Comparison of ENCODE assay signal across 23 cellular contexts in the genomic region with DNA sequence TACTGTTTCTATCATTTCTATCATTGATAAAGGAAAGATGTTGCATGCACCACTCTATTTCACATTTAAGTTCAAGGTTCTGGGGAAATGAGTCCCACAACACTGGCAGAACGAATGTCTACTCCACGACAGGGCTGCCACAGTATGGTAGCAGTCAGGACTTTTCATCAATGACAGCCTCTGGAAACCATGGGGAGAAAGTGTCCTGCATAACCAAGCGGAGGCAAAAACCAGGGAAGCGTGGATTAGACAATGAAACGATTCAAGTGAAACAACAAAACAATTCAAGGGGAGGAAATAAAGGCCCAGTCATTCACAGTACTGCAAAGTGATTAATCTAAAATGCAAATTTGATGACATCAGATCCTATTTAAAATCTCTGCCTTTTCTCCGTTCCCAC.
DNase-seq lines count a peak whose midpoint lies in the region; ATAC-seq, FAIRE-seq and TF ChIP-seq lines count a peak whose summit lies in the region.
"Had no signal": no experiment of that assay in that cellular context is flagged by ENCODE, and none has a peak within 500 bp of the region (broad histone marks: within the 10 kb centered on the region; RNA-seq: fewer than 3 reads in every experiment).

No MANE protein-coding gene starts in this region.

- no peaks in the 10 kb centered on the region for H3K4me1 ChIP-seq in endodermal cell (ENCODE audit: control insufficient read depth, insufficient read depth, low read length)
- H3K4me1 ChIP-seq: BLaER1 treated with 17β-estradiol and CSF1 and Interleukin-3, amounts not matched to agents 10 nM and 100 nM had no signal

- H3K27me3 ChIP-seq in endodermal cell (ENCODE audit: control insufficient read depth, insufficient read depth, low read length, poor library complexity, severe bottlenecking) = no peaks in the 10 kb centered on the region
- H3K27me3 ChIP-seq: BLaER1 treated with 17β-estradiol and CSF1 and Interleukin-3, amounts not matched to agents 10 nM and 100 nM had no signal

- H3K4me1 Mint-ChIP-seq in endodermal cell = peaks cover 3% of the 10 kb centered on the region
- H3K4me1 Mint-ChIP-seq: CD8-positive, alpha-beta memory T cell; IgD-negative memory B cell had no signal

- FAIRE-seq in frontal cortex (lab: Jason Lieb, UNC) = peak; percentile 96
- FAIRE-seq: A549, GM12892, GM18507, RCC 7860 had no signal

- no peaks in the 10 kb centered on the region for H3K36me3 Mint-ChIP-seq in endodermal cell (ENCODE audit: low read depth)
- H3K36me3 Mint-ChIP-seq: CD8-positive, alpha-beta memory T cell; IgD-negative memory B cell had no signal

- H3K27ac ChIP-seq in endodermal cell (ENCODE audit: low read depth, low read length) = no peak overlapping the region
- H3K27ac ChIP-seq: BLaER1 treated with 17β-estradiol and CSF1 and Interleukin-3, amounts not matched to agents 10 nM and 100 nM had no signal

- no peak for ATAC-seq in HG03565 (IDR thresholded peaks at IDR 0.05; ENCODE audit: unreplicated experiment)
- no peak for ATAC-seq in HG02840 (IDR thresholded peaks at IDR 0.05; ENCODE audit: low FRiP score, unreplicated experiment)
- ATAC-seq: A549 had no signal

- H3K4me3 ChIP-seq in endodermal cell (ENCODE audit: low read length) = no peak overlapping the region
- H3K4me3 ChIP-seq: A549; BLaER1 treated with 17β-estradiol and CSF1 and Interleukin-3, amounts not matched to agents 10 nM and 100 nM had no signal

- no peaks in the 10 kb centered on the region for H3K36me3 ChIP-seq in endodermal cell (ENCODE audit: control insufficient read depth, insufficient read depth, low read length)
- H3K36me3 ChIP-seq: BLaER1 treated with 17β-estradiol and CSF1 and Interleukin-3, amounts not matched to agents 10 nM and 100 nM had no signal

- peak in 42 of 56 donors; percentile 4 to 77 (median 40) for DNase-seq in amygdala (lab: John Stamatoyannopoulos, UW)
- DNase-seq in frontal cortex (ENCODE audit: low spot score in 2 of 2) = peak in 1 of 2 donors; percentile 24
- DNase-seq in midbrain (lab: John Stamatoyannopoulos, UW) = peak; percentile 90
- DNase-seq in renal cortical epithelial cell (ENCODE audit: low read depth) = peak; percentile 43
- no peak for DNase-seq in endodermal cell
- no peak for DNase-seq in activated CD8-positive, alpha-beta memory T cell treated with anti-CD3 and anti-CD28 coated beads, Interleukin-2, amount 50 U/mL, for 48 hours
- DNase-seq: CD8-positive, alpha-beta memory T cell; H7; Karpas-422; NCI-H1417 treated with DMSO at 0.1 percent for 48 hours; NCI-H187 treated with DMSO at 0.1 percent for 48 hours; NCI-H2227 treated with DMSO at 0.1 percent for 48 hours; NCI-H510A treated with DMSO at 0.1 percent for 48 hours; NCI-H774; Right ventricle myocardium superior had no signal

- H3K9ac ChIP-seq in endodermal cell (ENCODE audit: extremely low read depth, low read length, poor library complexity, severe bottlenecking) = no peak overlapping the region
- H3K9ac ChIP-seq: BLaER1 treated with 17β-estradiol and CSF1 and Interleukin-3, amounts not matched to agents 10 nM and 100 nM had no signal

- 84 to 92% methylated on average over 6 of the region's 6 CpGs for WGBS in endodermal cell (ENCODE audit: insufficient coverage in 1 of 2, insufficient read length in 1 of 2), 2 experiments

- no peak overlapping the region for H3K27ac Mint-ChIP-seq in endodermal cell
- H3K27ac Mint-ChIP-seq: CD8-positive, alpha-beta memory T cell; IgD-negative memory B cell had no signal

- H3K4me3 Mint-ChIP-seq in endodermal cell = no peak overlapping the region
- H3K4me3 Mint-ChIP-seq: CD8-positive, alpha-beta memory T cell; IgD-negative memory B cell had no signal

- H3K9me3 Mint-ChIP-seq in endodermal cell = peaks cover 9% of the 10 kb centered on the region

- H3K9me3 ChIP-seq in endodermal cell (ENCODE audit: control insufficient read depth, low read length) = no peaks in the 10 kb centered on the region
- H3K9me3 ChIP-seq: A549 had no signal

- TF ChIP-seq CTCF in endodermal cell (conservative IDR thresholded peaks at IDR 0.05) = no peak

- no peaks in the 10 kb centered on the region for H3K27me3 Mint-ChIP-seq in endodermal cell (ENCODE audit: insufficient read depth)
- H3K27me3 Mint-ChIP-seq: IgD-negative memory B cell had no signal

Comparison
In these comparisons a context has a peak if more than half of its experiments do, and no peak if none do; other contexts are left out.
1. DNase-seq: peak in amygdala (42 of 56), midbrain (single experiment) and renal cortical epithelial cell (single experiment); none in endodermal cell (single experiment) and activated CD8-positive, alpha-beta memory T cell treated with anti-CD3 and anti-CD28 coated beads, Interleukin-2, amount 50 U/mL, for 48 hours (single experiment).